9 cellular contexts compared by ENCODE assay signal in the genomic region with DNA sequence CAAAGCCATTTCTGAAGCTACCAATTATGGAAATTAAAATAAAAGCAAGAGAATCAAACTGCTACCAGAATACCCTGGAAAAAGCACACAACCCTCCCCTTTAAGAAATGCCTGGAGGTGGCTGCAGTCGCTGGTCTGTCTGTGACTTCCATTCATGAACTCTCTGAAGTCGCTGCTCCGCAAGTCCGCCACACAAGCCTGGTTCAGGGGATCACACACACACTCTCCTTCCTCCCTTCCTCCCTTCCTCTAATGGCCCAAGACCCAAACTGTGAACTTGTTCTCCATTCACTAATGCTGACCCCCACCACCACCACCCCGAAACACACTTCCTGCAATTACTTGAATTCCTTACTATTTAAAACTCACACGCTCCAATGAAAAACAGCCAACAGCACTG. TPM values are rescaled to one million over a fixed set of nuclear protein-coding genes. Genes with fewer than 3 reads are reported as not detected.
DNase-seq lines count a peak whose midpoint lies in the region; FAIRE-seq and TF ChIP-seq lines count a peak whose summit lies in the region.
"Had no signal": no experiment of that assay in that cellular context is flagged by ENCODE, and none has a peak within 500 bp of the region (broad histone marks: within the 10 kb centered on the region; RNA-seq: fewer than 3 reads in every experiment).

No MANE protein-coding gene starts in this region.

- H3K4me3 Mint-ChIP-seq in astrocyte (ENCODE audit: unreplicated experiment) = peak overlapping the region; percentile 85

- no peak for TF ChIP-seq CTCF in astrocyte (IDR thresholded peaks at IDR 0.05; ENCODE audit: insufficient read depth, low read depth, low read length)

- no peaks in the 10 kb centered on the region for H3K9me3 Mint-ChIP-seq in astrocyte (ENCODE audit: unreplicated experiment)

- H3K27ac ChIP-seq in HUES6 (ENCODE audit: low read depth, low read length) (no peak overlapping the region), astrocyte (ENCODE audit: low read depth, low read length) (no peak overlapping the region), skeletal muscle tissue (ENCODE audit: low read depth, low read length) (no peak overlapping the region)

- H3K27me3 Mint-ChIP-seq in astrocyte (ENCODE audit: low read depth, unreplicated experiment) = peaks cover 36% of the 10 kb centered on the region

- peak overlapping the region; percentile 4 for H3K27ac Mint-ChIP-seq in astrocyte (ENCODE audit: unreplicated experiment)

- no peak for TF ChIP-seq POLR2A in GM12891 (IDR thresholded peaks at IDR 0.05; ENCODE audit: low read depth, low read length)

- peak overlapping the region; percentile 78 for H2AFZ ChIP-seq in astrocyte (ENCODE audit: low read depth, low read length)

- H3K9ac ChIP-seq in HUES6 (ENCODE audit: low read length) (peak overlapping the region; percentile 26), astrocyte (ENCODE audit: low read length) (peak overlapping the region; percentile 70), skeletal muscle tissue (ENCODE audit: low read depth in 1 of 3, low read length in 3 of 3) (peak overlapping the region in 1 of 3 donors; percentile 33)

- no peaks in the 10 kb centered on the region for H3K36me3 Mint-ChIP-seq in astrocyte (ENCODE audit: low read depth, unreplicated experiment)

- H3K27me3 ChIP-seq in HUES6 (ENCODE audit: control insufficient read depth, insufficient read depth, low read length) = peaks cover 74% of the 10 kb centered on the region
- peaks cover 35% of the 10 kb centered on the region for H3K27me3 ChIP-seq in astrocyte (ENCODE audit: insufficient read depth, low read length)
- H3K27me3 ChIP-seq in skeletal muscle tissue (ENCODE audit: control insufficient read depth in 3 of 3, insufficient read depth in 3 of 3, low read length in 3 of 3) = peaks cover 17 to 35% (median 29%) of the 10 kb centered on the region in 3 donors

- no peak for FAIRE-seq in astrocyte (lab: Jason Lieb, UNC)
- FAIRE-seq in GM12891 (lab: Jason Lieb, UNC) = no peak
- FAIRE-seq: urothelium cell line had no signal

- DNase-seq in astrocyte (ENCODE audit: low read depth) (no peak), iPS-NIHi7 (ENCODE audit: extremely low spot score) (peak; percentile 22), 8988T (no peak), GM12891 (ENCODE audit: insufficient read length, low spot score) (no peak), DMS153 treated with DMSO at 0.1 percent for 48 hours (lab: John Stamatoyannopoulos, UW; ENCODE audit: unreplicated experiment) (no peak), NK-92 (lab: John Stamatoyannopoulos, UW; ENCODE audit: unreplicated experiment) (no peak)

- peaks cover 55% of the 10 kb centered on the region for H3K4me1 ChIP-seq in HUES6 (ENCODE audit: control insufficient read depth, insufficient read depth, low read length)
- H3K4me1 ChIP-seq in astrocyte (ENCODE audit: insufficient read depth, low read length) = peaks cover 5% of the 10 kb centered on the region
- H3K4me1 ChIP-seq in skeletal muscle tissue (ENCODE audit: control insufficient read depth in 3 of 3, insufficient read depth in 3 of 3, low read length in 3 of 3) = peaks cover 12 to 15% (median 13%) of the 10 kb centered on the region in 3 donors

- H3K4me3 ChIP-seq in HUES6 (ENCODE audit: low read depth, low read length) (peak overlapping the region; percentile 91), astrocyte (ENCODE audit: insufficient read depth, low read depth, low read length) (peak overlapping the region; percentile 75), skeletal muscle tissue (ENCODE audit: low read length in 3 of 3) (peak overlapping the region; percentile 49 to 70 (median 65))

- H3K4me2 ChIP-seq in astrocyte (ENCODE audit: low read length) = peak overlapping the region; percentile 98

- no peaks in the 10 kb centered on the region for H3K79me2 ChIP-seq in astrocyte (ENCODE audit: insufficient read depth, low read length)

- H3K9me3 ChIP-seq in HUES6 (ENCODE audit: control insufficient read depth, insufficient read depth, low read depth, low read length) = no peaks in the 10 kb centered on the region
- H3K9me3 ChIP-seq in astrocyte (ENCODE audit: insufficient read depth, low read depth, low read length) = no peaks in the 10 kb centered on the region
- no peaks in the 10 kb centered on the region for H3K9me3 ChIP-seq in skeletal muscle tissue (ENCODE audit: control insufficient read depth in 3 of 3, low read length in 3 of 3)

- H4K20me1 ChIP-seq in astrocyte (ENCODE audit: insufficient read depth, low read length) = no peaks in the 10 kb centered on the region

- peaks cover 12% of the 10 kb centered on the region for H3K4me1 Mint-ChIP-seq in astrocyte (ENCODE audit: low read depth, unreplicated experiment)

- H3K36me3 ChIP-seq in HUES6 (ENCODE audit: control insufficient read depth, insufficient read depth, low read length) (no peaks in the 10 kb centered on the region), astrocyte (ENCODE audit: insufficient read depth, low read length) (no peaks in the 10 kb centered on the region), skeletal muscle tissue (ENCODE audit: control insufficient read depth in 3 of 3, insufficient read depth in 3 of 3, low read length in 3 of 3) (no peaks in the 10 kb centered on the region)

TF ChIP-seq in GM12891, 5 proteins besides CTCF, POLR2A, EP300 and RAD21:
- TF ChIP-seq TAF1 (IDR thresholded peaks at IDR 0.05; ENCODE audit: low read depth, low read length) (no peak), POLR2AphosphoS5 (IDR thresholded peaks at IDR 0.05; ENCODE audit: low read depth, low read length) (no peak), PAX5 (IDR thresholded peaks at IDR 0.05; ENCODE audit: insufficient read depth, low read length, severe bottlenecking) (no peak), POU2F2 (IDR thresholded peaks at IDR 0.05; ENCODE audit: low read depth, low read length) (no peak), SPI1 (IDR thresholded peaks at IDR 0.05; ENCODE audit: low read depth, low read length) (no peak)

RNA-seq across cellular contexts. Expression of gene LMO3, which starts 1.0 kb away (rescaled TPM):
- total RNA-seq in astrocyte (0.98 and 0.99 TPM in 2 replicates), skeletal muscle tissue (2.6 TPM)
- 0.23 TPM for polyA plus RNA-seq in GM12891 (2012; ENCODE audit: low read depth, missing spikeins)
